Comparison of ENCODE assay signal across 1 cellular context in genomic region chr2:100820346-100821254, GRCh38.
TF ChIP-seq lines count a peak whose summit lies in the region.

No MANE protein-coding gene starts in this region.

TF ChIP-seq in HepG2, 621 proteins besides CTCF, POLR2A, EP300 and RAD21 (continued from another document and continues in another):
- no peak; the same call in none of the 2 replicates for TF ChIP-seq ZNF574 (CRISPR knock-in tag; IDR thresholded peaks at IDR 0.05)
- no peak for TF ChIP-seq NAIF1 (CRISPR knock-in tag; IDR thresholded peaks at IDR 0.05; ENCODE audit: borderline replicate concordance)
- no peak; the same call in 1 of the 2 replicates for TF ChIP-seq KLF15 (CRISPR knock-in tag; IDR thresholded peaks at IDR 0.05; ENCODE audit: borderline replicate concordance)
- TF ChIP-seq ZNF207 (IDR thresholded peaks at IDR 0.05; ENCODE audit: borderline replicate concordance): no peak
- no peak for TF ChIP-seq ZBTB44 (CRISPR knock-in tag; IDR thresholded peaks at IDR 0.05)
- TF ChIP-seq ZNF619 (CRISPR knock-in tag; IDR thresholded peaks at IDR 0.05): 0 out of 2 replicates have a peak, but pooled peaks have one; percentile 67
- no peak for TF ChIP-seq YEATS2 (CRISPR knock-in tag; IDR thresholded peaks at IDR 0.05; ENCODE audit: borderline replicate concordance)
- TF ChIP-seq ZNF777 (CRISPR knock-in tag; IDR thresholded peaks at IDR 0.05): peak; percentile 57; the same call in 1 of the 2 replicates
- TF ChIP-seq ZNF34 (CRISPR knock-in tag; IDR thresholded peaks at IDR 0.05; ENCODE audit: borderline replicate concordance): peak; percentile 45; the same call in 1 of the 2 replicates
- no peak for TF ChIP-seq ARNT (IDR thresholded peaks at IDR 0.05)
- TF ChIP-seq ZNF710 (CRISPR knock-in tag; IDR thresholded peaks at IDR 0.05; ENCODE audit: borderline replicate concordance): no peak; the same call in 1 of the 2 replicates
- TF ChIP-seq ARID3A (IDR thresholded peaks at IDR 0.05; ENCODE audit: low read depth, low read length): no peak
- no peak for TF ChIP-seq ZSCAN21 (CRISPR knock-in tag; IDR thresholded peaks at IDR 0.05; ENCODE audit: borderline replicate concordance)
- TF ChIP-seq CENPT (CRISPR knock-in tag; IDR thresholded peaks at IDR 0.05; ENCODE audit: low read depth): no peak
- no peak; the same call in none of the 2 replicates for TF ChIP-seq MEIS2 (CRISPR knock-in tag; IDR thresholded peaks at IDR 0.05)
- TF ChIP-seq ZNF543 (CRISPR knock-in tag; IDR thresholded peaks at IDR 0.05): no peak
- peak; percentile 53 for TF ChIP-seq SAP130 (CRISPR knock-in tag; IDR thresholded peaks at IDR 0.05; ENCODE audit: low read depth)
- TF ChIP-seq ZNF784 (CRISPR knock-in tag; IDR thresholded peaks at IDR 0.05; ENCODE audit: borderline replicate concordance): no peak
- no peak for TF ChIP-seq NFRKB (IDR thresholded peaks at IDR 0.05)
- no peak for TF ChIP-seq ATM (IDR thresholded peaks at IDR 0.05; ENCODE audit: borderline replicate concordance)
- no peak for TF ChIP-seq ZNF407 (CRISPR knock-in tag; IDR thresholded peaks at IDR 0.05; ENCODE audit: not compliant biosample characterization)
- no peak for TF ChIP-seq ZNF597 (CRISPR knock-in tag; IDR thresholded peaks at IDR 0.05)
- no peak for TF ChIP-seq MAFG (CRISPR knock-in tag; IDR thresholded peaks at IDR 0.05)
- TF ChIP-seq HMG20A (CRISPR knock-in tag; IDR thresholded peaks at IDR 0.05; ENCODE audit: borderline replicate concordance): no peak
- no peak for TF ChIP-seq SCMH1 (CRISPR knock-in tag; IDR thresholded peaks at IDR 0.05; ENCODE audit: borderline replicate concordance)
- TF ChIP-seq CHD2 (IDR thresholded peaks at IDR 0.05; ENCODE audit: low read depth, low read length): 0 out of 2 replicates have a peak, but pooled peaks have one; percentile 20
- no peak for TF ChIP-seq FOXA3 (CRISPR knock-in tag; IDR thresholded peaks at IDR 0.05)
- TF ChIP-seq ZBTB33 (CRISPR knock-in tag; IDR thresholded peaks at IDR 0.05): no peak
- TF ChIP-seq JUN (CRISPR knock-in tag; IDR thresholded peaks at IDR 0.05): no peak
- peak; percentile 82 for TF ChIP-seq KDM5B (CRISPR knock-in tag; IDR thresholded peaks at IDR 0.05; ENCODE audit: borderline replicate concordance)
- no peak for TF ChIP-seq ZNF234 (CRISPR knock-in tag; conservative IDR thresholded peaks at IDR 0.05)
- TF ChIP-seq ZNF274 (CRISPR knock-in tag; IDR thresholded peaks at IDR 0.05): no peak; the same call in none of the 2 replicates
